In the genomic region with DNA sequence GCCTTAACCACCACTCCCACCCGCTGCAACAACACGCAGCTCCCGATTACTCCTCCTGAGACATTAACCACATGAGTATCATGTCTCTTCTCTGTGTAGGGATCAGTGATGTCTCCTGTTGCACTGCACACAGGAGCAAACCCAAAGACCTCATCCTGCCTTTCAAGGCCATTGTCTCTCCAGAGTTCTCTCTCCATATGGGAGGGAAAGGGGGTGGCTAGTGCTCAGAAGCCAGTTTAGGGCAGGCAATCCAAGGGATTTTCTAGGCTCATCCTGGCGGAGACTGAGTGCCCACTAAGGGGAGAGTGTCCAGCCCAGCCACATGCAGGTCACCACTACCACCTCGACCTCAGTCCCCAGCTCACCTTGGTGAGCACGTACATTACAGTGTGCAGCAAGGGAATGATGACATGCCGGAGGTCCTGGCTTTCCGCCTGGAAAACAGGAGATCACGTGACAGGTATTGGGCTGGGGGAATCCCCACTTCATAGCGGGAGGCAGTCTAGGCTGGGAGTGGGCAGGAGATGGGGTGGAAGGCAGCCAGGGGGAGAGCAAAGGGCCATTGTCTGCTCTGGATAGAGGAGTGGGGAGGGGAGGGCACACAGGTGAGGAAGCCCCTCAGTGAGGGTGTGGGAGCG, we compare ENCODE assay signal across 16 cellular contexts. TPM values are rescaled to one million over a fixed set of nuclear protein-coding genes. Genes with fewer than 3 reads are reported as not detected.
DNase-seq lines count a peak whose midpoint lies in the region; ATAC-seq, FAIRE-seq and TF ChIP-seq lines count a peak whose summit lies in the region.
"Had no signal": no experiment of that assay in that cellular context is flagged by ENCODE, and none has a peak within 500 bp of the region (broad histone marks: within the 10 kb centered on the region; RNA-seq: fewer than 3 reads in every experiment).

No MANE protein-coding gene starts in this region.

- CTCF ChIA-PET in RWPE1 (lab: Yijun Ruan, JAX), result interaction anchor here (0.6 kb wide), 1 partner anchor 52 kb away, joined by 3 read pairs; no protein-coding TSS in a partner anchor

- ATAC-seq in pancreas, result peak; percentile 78 to 93 (median 86)
- no peak for ATAC-seq in GM21360 (IDR thresholded peaks at IDR 0.05; ENCODE audit: unreplicated experiment)
- ATAC-seq in GM18868 (IDR thresholded peaks at IDR 0.05; ENCODE audit: unreplicated experiment), result no peak
- ATAC-seq in HG03159 (IDR thresholded peaks at IDR 0.05; ENCODE audit: unreplicated experiment), result no peak
- ATAC-seq: gastrocnemius medialis had no signal

- peak; percentile 86 for DNase-seq in H7
- DNase-seq in RWPE1 (ENCODE audit: low spot score), result peak; percentile 40
- DNase-seq in glomerular visceral epithelial cell (ENCODE audit: extremely low spot score), result peak; percentile 57
- DNase-seq in pancreas, result peak in 4 of 6 donors; percentile 41 to 72 (median 60)
- DNase-seq in NCI-H2029 treated with DMSO at 0.1 percent for 48 hours (lab: John Stamatoyannopoulos, UW), result no peak
- DNase-seq: activated B cell treated with CpG ODN at 0.5 μM for 24 hours; activated T-cell treated with anti-CD3 and anti-CD28 coated beads, Interleukin-2, amount 50 U/mL, for 24 hours; amygdala; effector CD4-positive, alpha-beta T cell; gastrocnemius medialis; KG1; NCI-H187 treated with DMSO at 0.1 percent for 48 hours had no signal

- no peaks in the 10 kb centered on the region for H3K36me3 ChIP-seq in H7 (replicated peaks; ENCODE audit: control insufficient read depth, insufficient read depth, low read length)
- H3K36me3 ChIP-seq in pancreas, result no peaks in the 10 kb centered on the region
- H3K36me3 ChIP-seq: gastrocnemius medialis had no signal

- POLR2A ChIA-PET in RWPE1 (lab: Yijun Ruan, JAX; ENCODE audit: low non-redundant PET), result no interaction called here

- WGBS in pancreas, 2 donors, result 31 to 33% methylated on average over 11 of the region's 11 CpGs

- no peaks in the 10 kb centered on the region for H3K4me1 ChIP-seq in pancreas
- H3K4me1 ChIP-seq: gastrocnemius medialis had no signal

- H3K9me3 ChIP-seq in pancreas, result no peaks in the 10 kb centered on the region
- H3K9me3 ChIP-seq: gastrocnemius medialis had no signal

- intact Hi-C loops in pancreas (cut with DNase I), result no loop called here

- no peak for TF ChIP-seq CTCF in RWPE1 (conservative IDR thresholded peaks at IDR 0.05; ENCODE audit: low read depth)
- TF ChIP-seq CTCF in pancreas (IDR thresholded peaks at IDR 0.05), result no peak

- H3K27me3 ChIP-seq in H7 (ENCODE audit: control insufficient read depth, insufficient read depth, low read length) (no peaks in the 10 kb centered on the region), pancreas (no peaks in the 10 kb centered on the region)

- no peak overlapping the region for H3K4me3 ChIP-seq in H7 (ENCODE audit: insufficient read depth, low read depth, low read length)
- no peak overlapping the region for H3K4me3 ChIP-seq in pancreas
- H3K4me3 ChIP-seq: gastrocnemius medialis had no signal

- H3K27ac ChIP-seq in RWPE1 (no peak overlapping the region), pancreas (no peak overlapping the region)
- H3K27ac ChIP-seq: gastrocnemius medialis had no signal

- no peak for FAIRE-seq in pancreas (lab: Jason Lieb, UNC)

RNA-seq across cellular contexts. Expression of a gene that starts 29.9 kb away (rescaled TPM):
- 0.14 TPM in 1 of 2 replicates, not detected in the other for total RNA-seq in H7 (2014; rRNA removed; shearing (Covaris generic))
- total RNA-seq in pancreas, result 1 to 10 TPM in 1 of 6 donors, under 1 TPM in 3, not detected in 2; 0.16 to 1.1 (median 0.39) TPM
- under 1 TPM; 0.16 to 0.23 TPM for polyA plus RNA-seq in pancreas
- polyA plus RNA-seq: neural cell had no signal

RNA-seq across cellular contexts. Expression of a gene that starts 38.4 kb away (rescaled TPM):
- total RNA-seq in H7 (2014; rRNA removed; shearing (Covaris generic)), result 0.07 TPM in 1 of 2 replicates, not detected in the other
- 1 to 10 TPM; 3.9 to 7.7 (median 4.8) TPM for total RNA-seq in pancreas
- 1 to 10 TPM; 3.3 to 3.4 TPM for polyA plus RNA-seq in pancreas
- total RNA-seq: gastrocnemius medialis had no signal
- polyA plus RNA-seq: neural cell had no signal

Comparison
In these comparisons a context has a peak if more than half of its experiments do, and no peak if none do; other contexts are left out.
1. ATAC-seq: peak in pancreas (4 of 4); none in GM21360 (single experiment), GM18868 (single experiment) and HG03159 (single experiment).